In genomic region chr17:9907131-9907530, GRCh38 we compare ENCODE assay signal across 23 cellular contexts. TPM values are rescaled to one million over a fixed set of nuclear protein-coding genes. Genes with fewer than 3 reads are reported as not detected.
"Had no signal": no experiment of that assay in that cellular context is flagged by ENCODE, and none has a peak within 500 bp of the region (broad histone marks: within the 10 kb centered on the region; RNA-seq: fewer than 3 reads in every experiment).

No MANE protein-coding gene starts in this region.

- H3K27me3 ChIP-seq: MG63, SJCRH30 had no signal

- H3K36me3 ChIP-seq: MG63, SJCRH30 had no signal

- H3K9me3 ChIP-seq: MG63, SJCRH30 had no signal

- H3K27ac ChIP-seq: SJCRH30 had no signal

- ATAC-seq: HepG2, Panc1, Right ventricle myocardium inferior, SK-N-SH treated with all-trans-retinoic acid at 6 μM for 48 hours had no signal

- DNase-seq: IMR-90, Karpas-422, KG1, MG63, NCI-H1092, NCI-H1105 treated with DMSO at 0.1 percent for 48 hours, NCI-H1417 treated with DMSO at 0.1 percent for 48 hours, NCI-H146, NCI-H1694 treated with DMSO at 0.1 percent for 48 hours, NCI-H1930, NCI-H2081, NCI-H2107, NCI-H2227 treated with DMSO at 0.1 percent for 48 hours, NCI-H526 treated with DMSO at 0.1 percent for 48 hours, NCI-H774, SHP77 treated with DMSO at 0.1 percent for 48 hours, SJCRH30 had no signal

- H3K4me1 ChIP-seq: SJCRH30 had no signal

- H3K4me3 ChIP-seq: MG63, SJCRH30 had no signal

RNA-seq across cellular contexts. Expression of gene RCVRN, which starts 2.1 kb away (rescaled TPM):
- total RNA-seq: HepG2, HT1080, IMR-90, NCI-H460, Right ventricle myocardium inferior had no signal
- polyA plus RNA-seq: HepG2, IMR-90 had no signal
